In the genomic region with DNA sequence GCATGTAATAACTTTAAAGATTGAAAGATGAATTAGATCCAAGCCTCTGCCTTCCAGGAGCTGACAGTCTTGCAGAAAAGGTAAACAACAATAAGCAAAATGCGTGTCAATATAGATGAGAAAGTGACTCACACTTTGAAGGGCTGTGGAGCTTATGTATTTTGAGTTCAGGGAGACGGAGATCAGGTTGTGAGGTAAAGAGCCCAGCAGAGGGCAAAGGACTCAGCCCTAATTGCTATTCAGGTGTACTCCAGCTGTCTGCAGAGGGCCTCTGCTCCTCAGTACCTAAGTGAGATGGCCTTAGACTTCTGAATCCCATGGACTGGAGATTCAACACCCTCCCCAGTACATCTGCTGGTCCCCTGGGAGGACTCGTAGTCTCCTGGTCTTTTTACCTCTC, we compare ENCODE assay signal across 21 cellular contexts. TPM values are rescaled to one million over a fixed set of nuclear protein-coding genes. Genes with fewer than 3 reads are reported as not detected.
DNase-seq lines count a peak whose midpoint lies in the region; ATAC-seq and TF ChIP-seq lines count a peak whose summit lies in the region.
"Had no signal": no experiment of that assay in that cellular context is flagged by ENCODE, and none has a peak within 500 bp of the region (broad histone marks: within the 10 kb centered on the region; RNA-seq: fewer than 3 reads in every experiment).

No MANE protein-coding gene starts in this region.

- in situ Hi-C loops in Panc1 (cut with HindIII; ENCODE audit: low pct_unique_long_range_greater_than_20kb, low sequenced_read_pairs): no loop called here

- H3K27me3 ChIP-seq in GM23338 (ENCODE audit: insufficient read depth) (no peaks in the 10 kb centered on the region), Panc1 (ENCODE audit: control insufficient read depth, insufficient read depth, low read length) (no peaks in the 10 kb centered on the region), stomach (peaks cover 0 to 6% (median 0%) of the 10 kb centered on the region in 3 donors)
- H3K27me3 ChIP-seq: right atrium auricular region had no signal

- H3K36me3 ChIP-seq in GM23338 (ENCODE audit: insufficient read depth) (no peaks in the 10 kb centered on the region), Panc1 (ENCODE audit: control insufficient read depth, insufficient read depth, low read length) (no peaks in the 10 kb centered on the region), stomach (no peaks in the 10 kb centered on the region)
- H3K36me3 ChIP-seq: lower lobe of right lung, right atrium auricular region had no signal

- TF ChIP-seq POLR2A in stomach (IDR thresholded peaks at IDR 0.05): no peak

- no peaks in the 10 kb centered on the region for H3K9me2 ChIP-seq in GM23338 (ENCODE audit: insufficient read depth)

- POLR2A ChIA-PET in Panc1 (lab: Charles Lee): interaction anchor here (0.6 kb wide), 1 partner anchor 73 kb away, joined by 5 read pairs; no protein-coding TSS in a partner anchor

- ATAC-seq in GM23338: peak; percentile 59
- peak; percentile 59; the same call in 1 of the 2 replicates for ATAC-seq in Panc1
- no peak for ATAC-seq in HG03469 (IDR thresholded peaks at IDR 0.05; ENCODE audit: unreplicated experiment)
- ATAC-seq: T-cell had no signal

- BruUV-seq in Panc1 (replicated peaks; lab: Mats Ljungman, UMichigan): no TSS peak

- TF ChIP-seq CTCF in GM23338 (conservative IDR thresholded peaks at IDR 0.05; ENCODE audit: low read depth in 2 of 2) (0 out of 4 replicates have a peak, but pooled peaks of 1 of the 2 experiments have one; percentile 12), Panc1 (IDR thresholded peaks at IDR 0.05) (no peak; the same call in 1 of the 2 replicates), fibroblast of villous mesenchyme (IDR thresholded peaks at IDR 0.05; ENCODE audit: insufficient read depth, low read depth, low read length) (peak; percentile 15), stomach (IDR thresholded peaks at IDR 0.05) (no peak)

- H3K4me1 Mint-ChIP-seq in GM23338: peaks cover 3% of the 10 kb centered on the region

- no peak for TF ChIP-seq EP300 in stomach (IDR thresholded peaks at IDR 0.05)

- CTCF ChIA-PET in Panc1 (lab: Charles Lee): interaction anchor here (0.7 to 1.4 kb wide), 4 partner anchors 82 to 322 kb away, joined by 3 to 10 read pairs (median 3); no protein-coding TSS in a partner anchor

- no peaks in the 10 kb centered on the region; the same call in 2 of the 3 replicates for H3K36me3 Mint-ChIP-seq in GM23338 (ENCODE audit: low read depth)
- H3K36me3 Mint-ChIP-seq: T-cell had no signal

- peak; percentile 25 for DNase-seq in GM23338 (ENCODE audit: low spot score)
- DNase-seq in Panc1 (ENCODE audit: low read depth, low spot score): no peak
- peak; percentile 37 for DNase-seq in fibroblast of villous mesenchyme (ENCODE audit: low read depth)
- no peak for DNase-seq in stomach
- DNase-seq in DMS 273 (lab: John Stamatoyannopoulos, UW; ENCODE audit: unreplicated experiment): no peak
- no peak for DNase-seq in NCI-H345 (lab: John Stamatoyannopoulos, UW)
- DNase-seq in NCI-H146 treated with DMSO at 0.1 percent for 48 hours (lab: John Stamatoyannopoulos, UW; ENCODE audit: unreplicated experiment): no peak
- DNase-seq: activated CD4-positive, alpha-beta T cell treated with anti-CD3 and anti-CD28 coated beads, Interleukin-2, amount 10 ng/mL, durations not matched to agents 24 days and 14 days; GF-D8; hippocampal formation; lower lobe of right lung; NCI-H1417 treated with DMSO at 0.1 percent for 48 hours; occipital lobe; SHP77; stimulated activated CD4-positive, alpha-beta T cell treated with anti-CD3 and anti-CD28 coated beads, Interleukin-12 subunit alpha, Interleukin-12 subunit beta, amount 100 ng/mL, for 4 hours; T-cell had no signal

- H4K20me1 ChIP-seq in GM23338 (replicated peaks; ENCODE audit: insufficient read depth): no peaks in the 10 kb centered on the region

- intact Hi-C loops in Panc1 (cut with micrococcal nuclease; ENCODE audit: unreplicated experiment) (no loop called here), stomach (cut with DNase I; ENCODE audit: low total_unique reads) (no loop called here)

- peak overlapping the region; percentile 94; the same call in 1 of the 2 replicates for H2AFZ ChIP-seq in GM23338

- H3K9me3 ChIP-seq in Panc1 (ENCODE audit: control insufficient read depth, insufficient read depth, low read depth, low read length) (no peaks in the 10 kb centered on the region), stomach (peaks cover 0 to 6% (median 0%) of the 10 kb centered on the region in 4 donors)
- H3K9me3 ChIP-seq: lower lobe of right lung, right atrium auricular region had no signal

- H3K4me3 Mint-ChIP-seq in GM23338: peak overlapping the region; percentile 80
- H3K4me3 Mint-ChIP-seq: activated CD4-positive, alpha-beta T cell treated with anti-CD3 and anti-CD28 coated beads, Interleukin-2, amount 10 ng/mL, durations not matched to agents 24 days and 14 days; dendritic cell treated with granulocyte-macrophage colony-stimulating factor and Interleukin-4, amounts not matched to agents 40 ng/mL and 50 ng/mL, for 4 days; T-cell had no signal

- H3K27ac Mint-ChIP-seq in GM23338: no peak overlapping the region
- H3K27ac Mint-ChIP-seq: activated CD4-positive, alpha-beta T cell treated with anti-CD3 and anti-CD28 coated beads, Interleukin-2, amount 10 ng/mL, durations not matched to agents 24 days and 14 days; activated T-helper 2 cell treated with anti-CD3 and anti-CD28 coated beads, Interferon-gamma antibody, Interleukin-2, Interleukin-4, amounts not matched to agents 10 μg/mL and 5 μg/mL and 100 μg/mL, durations not matched to agents 14 hours and 24 hours and 36 hours; dendritic cell treated with granulocyte-macrophage colony-stimulating factor and Interleukin-4, amounts not matched to agents 40 ng/mL and 50 ng/mL, for 4 days; T-cell had no signal

- H3K4me1 ChIP-seq in GM23338 (ENCODE audit: insufficient read depth): peaks cover 6% of the 10 kb centered on the region
- no peaks in the 10 kb centered on the region for H3K4me1 ChIP-seq in Panc1 (ENCODE audit: control insufficient read depth, insufficient read depth, low read length)
- H3K4me1 ChIP-seq in stomach: peaks cover 0 to 4% (median 0%) of the 10 kb centered on the region in 4 donors
- H3K4me1 ChIP-seq: right atrium auricular region had no signal

- H3K4me2 ChIP-seq in GM23338: peak overlapping the region; percentile 84

- no peaks in the 10 kb centered on the region for H3K9me3 Mint-ChIP-seq in GM23338
- H3K9me3 Mint-ChIP-seq: activated CD4-positive, alpha-beta T cell treated with anti-CD3 and anti-CD28 coated beads, Interleukin-2, amount 10 ng/mL, durations not matched to agents 24 days and 14 days had no signal

- H3K27ac ChIP-seq in GM23338 (ENCODE audit: low read depth) (no peak overlapping the region), Panc1 (ENCODE audit: low read length) (no peak overlapping the region), stomach (peak overlapping the region in 3 of 5 donors; percentile 12 to 58 (median 15))
- H3K27ac ChIP-seq: lower lobe of right lung had no signal

- H3K27me3 Mint-ChIP-seq in GM23338 (ENCODE audit: insufficient read depth, low read depth, poor library complexity): peaks cover 11% of the 10 kb centered on the region

- H3K79me2 ChIP-seq in GM23338 (replicated peaks; ENCODE audit: insufficient read depth): no peaks in the 10 kb centered on the region

- no peaks in the 10 kb centered on the region for H3F3A ChIP-seq in GM23338 (replicated peaks; ENCODE audit: low read depth)

- H3K4me3 ChIP-seq in GM23338 (peak overlapping the region; percentile 68; the same call in 1 of the 2 replicates), Panc1 (ENCODE audit: low read depth in 2 of 2, low read length in 2 of 2) (no peak overlapping the region), fibroblast of villous mesenchyme (ENCODE audit: low read depth, low read length) (no peak overlapping the region), stomach (no peak overlapping the region)
- H3K4me3 ChIP-seq: lower lobe of right lung, right atrium auricular region had no signal

- 61 to 78% (median 66%) methylated on average over 3 of the region's 3 CpGs for WGBS in stomach, 5 donors

TF ChIP-seq in GM23338, 12 proteins besides CTCF, POLR2A, EP300 and RAD21 (continues in another document):
- TF ChIP-seq, protein P1, sequence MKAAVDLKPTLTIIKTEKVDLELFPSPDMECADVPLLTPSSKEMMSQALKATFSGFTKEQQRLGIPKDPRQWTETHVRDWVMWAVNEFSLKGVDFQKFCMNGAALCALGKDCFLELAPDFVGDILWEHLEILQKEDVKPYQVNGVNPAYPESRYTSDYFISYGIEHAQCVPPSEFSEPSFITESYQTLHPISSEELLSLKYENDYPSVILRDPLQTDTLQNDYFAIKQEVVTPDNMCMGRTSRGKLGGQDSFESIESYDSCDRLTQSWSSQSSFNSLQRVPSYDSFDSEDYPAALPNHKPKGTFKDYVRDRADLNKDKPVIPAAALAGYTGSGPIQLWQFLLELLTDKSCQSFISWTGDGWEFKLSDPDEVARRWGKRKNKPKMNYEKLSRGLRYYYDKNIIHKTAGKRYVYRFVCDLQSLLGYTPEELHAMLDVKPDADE (IDR thresholded peaks at IDR 0.05): no peak
- TF ChIP-seq NANOG (IDR thresholded peaks at IDR 0.05; ENCODE audit: borderline replicate concordance) (no peak), EZH2 (IDR thresholded peaks at IDR 0.05; ENCODE audit: low read depth, unreplicated experiment) (no peak), STAT1 (IDR thresholded peaks at IDR 0.05; ENCODE audit: unreplicated experiment) (no peak), JUNB (IDR thresholded peaks at IDR 0.05; ENCODE audit: unreplicated experiment) (no peak)

RNA-seq across cellular contexts. Expression of a gene that starts 22.9 kb away (rescaled TPM):
- 32.7 and 33.3 TPM in 2 replicates for total RNA-seq in GM23338 (2014; rRNA removed; shearing (Covaris generic))
- 25.1 and 29.0 TPM in 2 replicates for polyA plus RNA-seq in GM23338 (2016; fragmentation: Nextera tagmentation; extraction: Ambion mirVana)
- total RNA-seq in Panc1 (2021; ENCODE audit: unreplicated experiment): 60.1 TPM
- 39.6 TPM for polyA plus RNA-seq in Panc1 (2012; ENCODE audit: insufficient read length)
- 20.6 and 36.7 TPM in 2 replicates for total RNA-seq in fibroblast of villous mesenchyme
- 10 to 100 TPM in 3 of 5 donors, 1 to 10 TPM in 2; 9.3 to 39.5 (median 21.9) TPM for total RNA-seq in stomach
- polyA plus RNA-seq in stomach: 10 to 100 TPM in 2 of 3 donors, 1 to 10 TPM in 1; 9.1 to 10.4 (median 10.4) TPM

RNA-seq across cellular contexts. Expression of a gene that starts 34.6 kb away (rescaled TPM):
- total RNA-seq in GM23338 (2014; rRNA removed; shearing (Covaris generic)): 2.5 and 2.7 TPM in 2 replicates
- polyA plus RNA-seq in GM23338 (2016; fragmentation: Nextera tagmentation; extraction: Ambion mirVana): 1.5 and 2.7 TPM in 2 replicates
- total RNA-seq in Panc1 (2021; ENCODE audit: unreplicated experiment): 0.21 TPM
- polyA plus RNA-seq in Panc1 (2012; ENCODE audit: insufficient read length): 0.31 TPM
- 66.0 and 89.4 TPM in 2 replicates for total RNA-seq in fibroblast of villous mesenchyme
- 10 to 100 TPM; 24.6 to 60.7 (median 40.3) TPM for total RNA-seq in stomach
- polyA plus RNA-seq in stomach: 10 to 100 TPM; 12.7 to 17.2 (median 17.1) TPM
- total RNA-seq: activated CD4-positive, alpha-beta T cell treated with anti-CD3 and anti-CD28 coated beads, Interleukin-2, amount 10 ng/mL, durations not matched to agents 24 days and 14 days; activated T-helper 2 cell treated with anti-CD3 and anti-CD28 coated beads, Interferon-gamma antibody, Interleukin-2, Interleukin-4, amounts not matched to agents 10 μg/mL and 5 μg/mL and 100 μg/mL, durations not matched to agents 14 hours and 24 hours and 36 hours; OCI-LY7 had no signal

Comparison
In these comparisons a context has a peak if more than half of its experiments do, and no peak if none do; other contexts are left out.
1. DNase-seq: peak in GM23338 (single experiment) and fibroblast of villous mesenchyme (single experiment); none in Panc1 (single experiment), stomach (single experiment), DMS 273 (single experiment), NCI-H345 (single experiment) and NCI-H146 treated with DMSO at 0.1 percent for 48 hours (single experiment).
2. H3K27ac ChIP-seq: peak in stomach (3 of 5); none in GM23338 (single experiment) and Panc1 (single experiment).